10 cellular contexts compared by ENCODE assay signal in the genomic region with DNA sequence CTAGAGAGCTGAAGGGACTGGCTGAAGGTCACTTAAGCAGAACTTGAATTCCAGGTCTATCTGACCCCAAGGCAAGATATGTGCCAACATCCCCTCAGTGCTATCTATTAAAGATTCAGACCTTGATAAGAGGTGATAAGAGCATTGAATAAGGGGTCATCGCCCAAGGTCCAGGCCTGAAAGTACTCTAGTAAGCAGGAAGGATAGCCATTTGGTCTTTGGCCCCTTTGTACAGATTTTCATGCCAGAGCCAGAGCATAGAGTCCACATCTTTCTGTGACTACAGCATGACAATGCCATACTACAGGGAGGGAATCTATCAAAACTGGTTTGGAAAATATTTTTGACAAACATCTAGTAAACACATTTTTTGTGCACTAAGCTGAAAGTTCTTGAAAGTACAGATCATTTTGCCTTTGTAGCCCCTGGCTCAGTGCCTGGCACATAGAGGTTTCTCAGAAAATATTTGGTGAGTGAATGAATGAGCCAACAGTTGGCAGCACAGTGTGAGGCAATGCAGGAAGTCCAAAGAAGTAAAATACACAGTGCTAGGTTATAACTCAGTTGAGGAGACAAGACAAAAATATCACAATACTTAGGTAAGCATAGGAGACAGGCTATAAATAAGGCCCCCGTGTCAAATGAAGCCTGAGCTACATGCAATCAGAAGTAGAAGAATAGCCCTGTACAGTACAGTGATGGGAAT. TPM values are rescaled to one million over a fixed set of nuclear protein-coding genes. Genes with fewer than 3 reads are reported as not detected.
DNase-seq lines count a peak whose midpoint lies in the region; ATAC-seq and TF ChIP-seq lines count a peak whose summit lies in the region.
"Had no signal": no experiment of that assay in that cellular context is flagged by ENCODE, and none has a peak within 500 bp of the region (broad histone marks: within the 10 kb centered on the region; RNA-seq: fewer than 3 reads in every experiment).

No MANE protein-coding gene starts in this region.

- TF ChIP-seq CTCF in adrenal gland (IDR thresholded peaks at IDR 0.05) = no peak
- TF ChIP-seq CTCF in heart left ventricle (IDR thresholded peaks at IDR 0.05) = no peak

- H3K4me3 ChIP-seq in adrenal gland = no peak overlapping the region
- no peak overlapping the region for H3K4me3 ChIP-seq in heart left ventricle
- H3K4me3 ChIP-seq in skeletal muscle cell (ENCODE audit: low read depth, low read length) = no peak overlapping the region
- H3K4me3 ChIP-seq: spleen had no signal

- ATAC-seq in heart left ventricle = peak; percentile 94 to 96 (median 96)
- ATAC-seq in GM18519 (IDR thresholded peaks at IDR 0.05; ENCODE audit: low FRiP score, unreplicated experiment) = no peak
- no peak for ATAC-seq in HG03432 (IDR thresholded peaks at IDR 0.05; ENCODE audit: unreplicated experiment)

- H3K36me3 ChIP-seq in adrenal gland (replicated peaks in 1 of 2) (no peaks in the 10 kb centered on the region), heart left ventricle (no peaks in the 10 kb centered on the region)
- H3K36me3 ChIP-seq: spleen had no signal

- H3K27ac ChIP-seq in adrenal gland (peak overlapping the region in 1 of 5 donors; percentile 36), heart left ventricle (peak overlapping the region; percentile 20 to 82 (median 62))
- H3K27ac ChIP-seq: spleen had no signal

- intact Hi-C loops in adrenal gland (cut with DNase I) (no loop called here), heart left ventricle (cut with DNase I) (no loop called here)

- H3K9me3 ChIP-seq in adrenal gland (replicated peaks in 1 of 3) = no peaks in the 10 kb centered on the region
- H3K9me3 ChIP-seq in heart left ventricle = no peaks in the 10 kb centered on the region
- H3K9me3 ChIP-seq: spleen had no signal

- 51 to 62% (median 60%) methylated on average over 2 of the region's 2 CpGs for WGBS in adrenal gland, 4 donors
- 50 to 67% (median 61%) methylated on average over 2 of the region's 2 CpGs for WGBS in heart left ventricle, 4 donors

- DNase-seq in HCEC 1CT = peak; percentile 80
- DNase-seq in adrenal gland = peak in 6 of 7 donors; percentile 45 to 76 (median 64)
- peak in 4 of 5 donors; percentile 36 to 51 (median 41) for DNase-seq in heart left ventricle
- DNase-seq in skeletal muscle cell (ENCODE audit: low read depth) = peak; percentile 47
- DNase-seq in NCI-H2029 (lab: John Stamatoyannopoulos, UW) = no peak
- no peak for DNase-seq in NAMALWA (ENCODE audit: low spot score)
- DNase-seq: kidney glomerular epithelial cell, spleen had no signal

- TF ChIP-seq POLR2A in adrenal gland (IDR thresholded peaks at IDR 0.05) (no peak), heart left ventricle (IDR thresholded peaks at IDR 0.05) (no peak)

- H3K27me3 ChIP-seq in adrenal gland = no peaks in the 10 kb centered on the region
- no peaks in the 10 kb centered on the region for H3K27me3 ChIP-seq in heart left ventricle
- H3K27me3 ChIP-seq: spleen had no signal

- H3K4me1 ChIP-seq in adrenal gland (replicated peaks in 1 of 2) (peaks cover 0 to 9% of the 10 kb centered on the region in 2 donors), heart left ventricle (peaks cover 0 to 22% (median 8%) of the 10 kb centered on the region in 12 donors)

RNA-seq across cellular contexts. Expression of a gene that starts 15.1 kb away (rescaled TPM):
- total RNA-seq in adrenal gland = 10 to 100 TPM; 19.8 to 59.3 (median 28.6) TPM
- polyA plus RNA-seq in adrenal gland = 10 to 100 TPM in 2 of 3 donors, 1 to 10 TPM in 1; 9.2 to 28.3 (median 10.7) TPM
- total RNA-seq in heart left ventricle = 100 to 1,000 TPM in 1 of 9 donors, 10 to 100 TPM in 8; 25.1 to 111 (median 61.8) TPM
- polyA plus RNA-seq in heart left ventricle = 10 to 100 TPM; 36.4 to 52.4 TPM

Comparison
In these comparisons a context has a peak if more than half of its experiments do, and no peak if none do; other contexts are left out.
1. DNase-seq: peak in HCEC 1CT (single experiment), adrenal gland (6 of 7), heart left ventricle (4 of 5) and skeletal muscle cell (single experiment); none in NCI-H2029 (single experiment) and NAMALWA (single experiment).
2. ATAC-seq: peak in heart left ventricle (4 of 4); none in GM18519 (single experiment) and HG03432 (single experiment).